ENCODE assay signal across 15 cellular contexts in genomic region chr9:94825620-94825958, GRCh38.
A peak's percentile ranks its signal among the peaks of the same experiment; 100 is the strongest.
DNase-seq lines count a peak whose midpoint lies in the region; TF ChIP-seq lines count a peak whose summit lies in the region.
"Had no signal": no experiment of that assay in that cellular context is flagged by ENCODE, and none has a peak within 500 bp of the region (broad histone marks: within the 10 kb centered on the region; RNA-seq: fewer than 3 reads in every experiment).

No MANE protein-coding gene starts in this region.

- H3K4me1 ChIP-seq in endodermal cell (ENCODE audit: control insufficient read depth, insufficient read depth, low read length) (no peaks in the 10 kb centered on the region), prostate gland (replicated peaks) (peaks cover 8% of the 10 kb centered on the region), vagina (peaks cover 65% of the 10 kb centered on the region), mammary epithelial cell (ENCODE audit: insufficient read depth, low read length) (no peaks in the 10 kb centered on the region)

- 63 to 78% methylated on average over 1 to 4 of the region's 4 CpGs for WGBS in endodermal cell (ENCODE audit: insufficient coverage in 1 of 2, insufficient read length in 1 of 2), 2 experiments
- WGBS in prostate gland, result 23% methylated on average over 4 of the region's 4 CpGs
- whole genome bisulfite sequencing in mammary epithelial cell (ENCODE audit: low coverage, missing lambda C conversion rate), result 47% methylated on average over 4 of the region's 4 CpGs

- no peak overlapping the region for H3K27ac ChIP-seq in endodermal cell (ENCODE audit: low read depth, low read length)
- H3K27ac ChIP-seq in prostate gland, result peak overlapping the region; percentile 66 to 72
- peak overlapping the region; percentile 74 for H3K27ac ChIP-seq in vagina
- H3K27ac ChIP-seq in mammary epithelial cell (ENCODE audit: insufficient read depth, low read depth, low read length), result no peak overlapping the region

- peak overlapping the region; percentile 28 for H3K4me3 Mint-ChIP-seq in endodermal cell
- H3K4me3 Mint-ChIP-seq: activated T-helper 17 cell treated with anti-CD3 and anti-CD28 coated beads, Interleukin-2, amount 50 U/mL, for 72 hours; T-cell had no signal

- CTCF ChIA-PET in mammary epithelial cell (lab: Charles Lee; ENCODE audit: low non-redundant PET), result no interaction called here

- H3K9me3 ChIP-seq in endodermal cell (ENCODE audit: control insufficient read depth, low read length) (peaks cover under 1% of the 10 kb centered on the region), prostate gland (no peaks in the 10 kb centered on the region), vagina (no peaks in the 10 kb centered on the region), mammary epithelial cell (replicated peaks; ENCODE audit: insufficient read depth, low read length) (no peaks in the 10 kb centered on the region)
- H3K9me3 ChIP-seq: adrenal gland, lower lobe of right lung, upper lobe of left lung had no signal

- no peaks in the 10 kb centered on the region for H3K27me3 ChIP-seq in endodermal cell (ENCODE audit: control insufficient read depth, insufficient read depth, low read length, poor library complexity, severe bottlenecking)
- H3K27me3 ChIP-seq in prostate gland (replicated peaks; ENCODE audit: insufficient read depth), result no peaks in the 10 kb centered on the region
- H3K27me3 ChIP-seq in vagina, result no peaks in the 10 kb centered on the region
- H3K27me3 ChIP-seq in mammary epithelial cell (ENCODE audit: insufficient read depth, low read length), result no peaks in the 10 kb centered on the region
- H3K27me3 ChIP-seq: adrenal gland, upper lobe of left lung had no signal

- H2AFZ ChIP-seq in mammary epithelial cell (ENCODE audit: low read depth, low read length), result no peak overlapping the region

- intact Hi-C loops in prostate gland (cut with DNase I), result loop anchor here (5.0 kb wide), 3 partner anchors 42 to 172 kb away; no protein-coding TSS in a partner anchor
- intact Hi-C loops in vagina (cut with DNase I), result no loop called here
- intact Hi-C loops in mammary epithelial cell (cut with micrococcal nuclease), result no loop called here

- dilution Hi-C loops in mammary epithelial cell (cut with HindIII; ENCODE audit: low sequenced_read_pairs), result no loop called here

- H3K4me3 ChIP-seq in endodermal cell (ENCODE audit: low read length) (no peak overlapping the region), prostate gland (no peak overlapping the region), vagina (no peak overlapping the region), mammary epithelial cell (replicated peaks in 1 of 3; ENCODE audit: insufficient read depth in 1 of 3, low read depth in 2 of 3, low read length in 3 of 3) (no peak overlapping the region)
- H3K4me3 ChIP-seq: adrenal gland, lower lobe of right lung, upper lobe of left lung had no signal

- in situ Hi-C loops in mammary epithelial cell (cut with MboI; ENCODE audit: low sequenced_read_pairs in 2 of 2), result no loop called here

- peaks cover 12% of the 10 kb centered on the region for H3K27me3 Mint-ChIP-seq in endodermal cell (ENCODE audit: insufficient read depth)
- H3K27me3 Mint-ChIP-seq: activated T-helper 17 cell treated with anti-CD3 and anti-CD28 coated beads, Interleukin-2, amount 50 U/mL, for 72 hours; T-cell had no signal

- DNase-seq in NCI-H748 (lab: John Stamatoyannopoulos, UW; ENCODE audit: unreplicated experiment) (peak; percentile 51), NCI-H748 treated with DMSO at 0.1 percent for 48 hours (lab: John Stamatoyannopoulos, UW) (no peak), endodermal cell (no peak), prostate gland (ENCODE audit: low spot score) (no peak), vagina (ENCODE audit: extremely low spot score in 2 of 2) (no peak), activated gamma-delta T cell treated with Interleukin-2 at 50 U/mL for 16 hours (no peak), NCI-H82 treated with DMSO at 0.1 percent for 48 hours (lab: John Stamatoyannopoulos, UW; ENCODE audit: unreplicated experiment) (no peak), mammary epithelial cell (no peak)
- DNase-seq: adrenal gland; DMS53; lower lobe of right lung; stimulated activated CD4-positive, alpha-beta T cell treated with anti-CD3 and anti-CD28 coated beads, Interleukin-4, amount 100 ng/mL, for 4 hours; T-cell; upper lobe of left lung had no signal

- BruUV-seq in mammary epithelial cell (replicated peaks; lab: Mats Ljungman, UMichigan), result no TSS peak

- no peak for TF ChIP-seq CTCF in endodermal cell (conservative IDR thresholded peaks at IDR 0.05)
- TF ChIP-seq CTCF in prostate gland (IDR thresholded peaks at IDR 0.05), result no peak
- TF ChIP-seq CTCF in vagina (IDR thresholded peaks at IDR 0.05), result no peak
- no peak for TF ChIP-seq CTCF in mammary epithelial cell (conservative IDR thresholded peaks at IDR 0.05 in 1 of 2, IDR thresholded peaks at IDR 0.05 in 1 of 2; ENCODE audit: extremely low read depth in 1 of 2, insufficient read depth in 1 of 2, low read depth in 1 of 2, low read length in 2 of 2)

- H3K4me2 ChIP-seq in mammary epithelial cell (ENCODE audit: insufficient read depth, low read depth, low read length), result no peak overlapping the region

- TF ChIP-seq POLR2A in prostate gland (IDR thresholded peaks at IDR 0.05) (no peak), vagina (IDR thresholded peaks at IDR 0.05) (no peak)

- peak overlapping the region; percentile 23 for H3K27ac Mint-ChIP-seq in endodermal cell
- H3K27ac Mint-ChIP-seq: activated T-helper 17 cell treated with anti-CD3 and anti-CD28 coated beads, Interleukin-2, amount 50 U/mL, for 72 hours; T-cell had no signal

- H3K36me3 ChIP-seq in endodermal cell (ENCODE audit: control insufficient read depth, insufficient read depth, low read length) (peaks cover 7% of the 10 kb centered on the region), prostate gland (no peaks in the 10 kb centered on the region), vagina (no peaks in the 10 kb centered on the region), mammary epithelial cell (ENCODE audit: insufficient read depth, low read length) (no peaks in the 10 kb centered on the region)
- H3K36me3 ChIP-seq: adrenal gland, lower lobe of right lung had no signal

- no peaks in the 10 kb centered on the region for H3K79me2 ChIP-seq in mammary epithelial cell (ENCODE audit: insufficient read depth, low read length)

- peaks cover 17% of the 10 kb centered on the region for H3K36me3 Mint-ChIP-seq in endodermal cell (ENCODE audit: low read depth)

- peaks cover 48% of the 10 kb centered on the region for H3K4me1 Mint-ChIP-seq in endodermal cell

- no peaks in the 10 kb centered on the region for H4K20me1 ChIP-seq in mammary epithelial cell (ENCODE audit: insufficient read depth, low read length)

- no peak overlapping the region for H3K9ac ChIP-seq in endodermal cell (ENCODE audit: extremely low read depth, low read length, poor library complexity, severe bottlenecking)
- H3K9ac ChIP-seq in mammary epithelial cell (ENCODE audit: insufficient read depth, low read length), result no peak overlapping the region

- peaks cover 4% of the 10 kb centered on the region for H3K9me3 Mint-ChIP-seq in endodermal cell
- H3K9me3 Mint-ChIP-seq: activated T-helper 17 cell treated with anti-CD3 and anti-CD28 coated beads, Interleukin-2, amount 50 U/mL, for 72 hours; T-cell had no signal

Comparison
In these comparisons a context has a peak if more than half of its experiments do, and no peak if none do; other contexts are left out.
1. H3K27ac ChIP-seq: peak in prostate gland (2 of 2) and vagina (single experiment); none in endodermal cell (single experiment) and mammary epithelial cell (single experiment).